In genomic region chr18:61308795-61309393, GRCh38 we compare ENCODE assay signal across 15 cellular contexts. TPM values are rescaled to one million over a fixed set of nuclear protein-coding genes. Genes with fewer than 3 reads are reported as not detected.
DNase-seq lines count a peak whose midpoint lies in the region; ATAC-seq and TF ChIP-seq lines count a peak whose summit lies in the region.
"Had no signal": no experiment of that assay in that cellular context is flagged by ENCODE, and none has a peak within 500 bp of the region (broad histone marks: within the 10 kb centered on the region; RNA-seq: fewer than 3 reads in every experiment).

No MANE protein-coding gene starts in this region.

- no peaks in the 10 kb centered on the region for H3K9me1 ChIP-seq in IMR-90 (ENCODE audit: insufficient read depth, low read length)

- 41% methylated on average over 3 of the region's 11 CpGs; no CpG with 5 or more reads in 1 of the 2 experiments for WGBS in IMR-90 (ENCODE audit: extremely low coverage in 2 of 2, insufficient read length in 1 of 2), 2 experiments

- no peak overlapping the region for H2AFZ ChIP-seq in IMR-90 (replicated peaks; ENCODE audit: low read length, poor library complexity)

- no TSS peak for BruUV-seq in IMR-90 (replicated peaks; lab: Mats Ljungman, UMichigan)

- TF ChIP-seq CTCF in IMR-90 (conservative IDR thresholded peaks at IDR 0.05; ENCODE audit: low read depth, low read length) (no peak), endothelial cell (IDR thresholded peaks at IDR 0.05; ENCODE audit: unreplicated experiment) (no peak)
- no peak for TF ChIP-seq CTCF in CD4-positive, alpha-beta T cell (IDR thresholded peaks at IDR 0.05)

- TF ChIP-seq POLR2A in IMR-90 (IDR thresholded peaks at IDR 0.05; ENCODE audit: low read depth, low read length) = no peak

- no peaks in the 10 kb centered on the region for H4K20me1 ChIP-seq in IMR-90 (ENCODE audit: insufficient read depth, low read length)

- H3K27me3 ChIP-seq in IMR-90 (ENCODE audit: control insufficient read depth, insufficient read depth, low read length) = no peaks in the 10 kb centered on the region
- H3K27me3 ChIP-seq in adipocyte (replicated peaks; ENCODE audit: control insufficient read depth, insufficient read depth, low read length) = peaks cover 7% of the 10 kb centered on the region
- H3K27me3 ChIP-seq in CD4-positive, alpha-beta T cell (ENCODE audit: control insufficient read depth, insufficient read depth, low read length) = no peaks in the 10 kb centered on the region

- no peak overlapping the region for H3K4me3 ChIP-seq in IMR-90 (ENCODE audit: insufficient read depth, low read depth, low read length)
- no peak overlapping the region for H3K4me3 ChIP-seq in adipocyte (ENCODE audit: low read length)

- CTCF ChIA-PET in IMR-90 (lab: Yijun Ruan, JAX) = no interaction called here
- CTCF ChIA-PET in CD4-positive, alpha-beta T cell (lab: Charles Lee) = no interaction called here

- H3K27ac ChIP-seq in IMR-90 (ENCODE audit: insufficient read depth, low read length) (no peak overlapping the region), substantia nigra (ENCODE audit: low read depth, low read length, poor library complexity, severe bottlenecking) (no peak overlapping the region)
- no peak overlapping the region for H3K27ac ChIP-seq in CD4-positive, alpha-beta T cell (ENCODE audit: low read depth, low read length)

- no peaks in the 10 kb centered on the region for H3K4me1 ChIP-seq in IMR-90 (ENCODE audit: control insufficient read depth, insufficient read depth, low read length)
- no peaks in the 10 kb centered on the region for H3K4me1 ChIP-seq in adipocyte (ENCODE audit: control insufficient read depth, insufficient read depth, low read length)

- H3K9me3 ChIP-seq in IMR-90 (ENCODE audit: control insufficient read depth, insufficient read depth, low read length) (no peaks in the 10 kb centered on the region), adipocyte (ENCODE audit: control insufficient read depth, low read length) (no peaks in the 10 kb centered on the region)
- no peaks in the 10 kb centered on the region for H3K9me3 ChIP-seq in CD4-positive, alpha-beta T cell (ENCODE audit: control insufficient read depth, low read length)

- POLR2A ChIA-PET in IMR-90 (lab: Charles Lee; ENCODE audit: unreplicated experiment) = no interaction called here
- POLR2A ChIA-PET in CD4-positive, alpha-beta T cell (lab: Charles Lee) = no interaction called here

- peaks cover 1% of the 10 kb centered on the region for H3K27me3 Mint-ChIP-seq in endothelial cell (ENCODE audit: unreplicated experiment)
- H3K27me3 Mint-ChIP-seq in CD4-positive, alpha-beta T cell = no peaks in the 10 kb centered on the region

- dilution Hi-C loops in IMR-90 (cut with HindIII; ENCODE audit: low sequenced_read_pairs, unreplicated experiment) = no loop called here

- no peak overlapping the region for H3K14ac ChIP-seq in IMR-90 (replicated peaks; ENCODE audit: low read depth, low read length)

- in situ Hi-C loops in IMR-90 (cut with MboI; ENCODE audit: low sequenced_read_pairs) = no loop called here

- no peak overlapping the region for H4K8ac ChIP-seq in IMR-90 (ENCODE audit: low read depth in 2 of 2, low read length in 2 of 2)

- no peak overlapping the region for H3K18ac ChIP-seq in IMR-90 (ENCODE audit: low read depth, low read length)

- no peak for ATAC-seq in IMR-90 (ENCODE audit: low read depth)
- no peak for ATAC-seq in CD4-positive, alpha-beta T cell (ENCODE audit: poor library complexity)
- ATAC-seq: Panc1 had no signal

- no peak overlapping the region for H3K23ac ChIP-seq in IMR-90 (ENCODE audit: low read depth, low read length)

- no peak for TF ChIP-seq RAD21 in IMR-90 (IDR thresholded peaks at IDR 0.05; ENCODE audit: low read length)

- H3K4me2 ChIP-seq in IMR-90 (ENCODE audit: low read depth, low read length) = no peak overlapping the region

- H3K36me3 ChIP-seq in IMR-90 (ENCODE audit: control insufficient read depth, insufficient read depth, low read length) (no peaks in the 10 kb centered on the region), adipocyte (ENCODE audit: control insufficient read depth, insufficient read depth, low read length, severe bottlenecking) (no peaks in the 10 kb centered on the region)

- H3K9me3 Mint-ChIP-seq in endothelial cell (ENCODE audit: unreplicated experiment) = no peaks in the 10 kb centered on the region
- peaks cover 2% of the 10 kb centered on the region for H3K9me3 Mint-ChIP-seq in CD4-positive, alpha-beta T cell

- H3K4me1 Mint-ChIP-seq in endothelial cell (ENCODE audit: unreplicated experiment) = no peaks in the 10 kb centered on the region
- no peaks in the 10 kb centered on the region for H3K4me1 Mint-ChIP-seq in CD4-positive, alpha-beta T cell (ENCODE audit: low read depth)

- no peaks in the 10 kb centered on the region for H3K79me1 ChIP-seq in IMR-90 (ENCODE audit: low read depth in 1 of 2, low read length in 2 of 2)

- no peak overlapping the region for H4K91ac ChIP-seq in IMR-90 (ENCODE audit: insufficient read depth, low read depth, low read length)

- no peak overlapping the region for H2AK5ac ChIP-seq in IMR-90 (ENCODE audit: low read depth, low read length)

- no peak overlapping the region for H3K4ac ChIP-seq in IMR-90 (ENCODE audit: low read depth, low read length)

- no peak overlapping the region for H2AK9ac ChIP-seq in IMR-90 (replicated peaks; ENCODE audit: low read depth, low read length, poor library complexity)

- H3K56ac ChIP-seq in IMR-90 (ENCODE audit: extremely low read depth, insufficient read depth, low read length) = no peak overlapping the region

- H3K9ac ChIP-seq in IMR-90 (ENCODE audit: low read depth, low read length) = no peak overlapping the region
- no peak overlapping the region for H3K9ac ChIP-seq in adipocyte (ENCODE audit: low read length)

- no peak overlapping the region for H3K4me3 Mint-ChIP-seq in endothelial cell (ENCODE audit: unreplicated experiment)
- no peak overlapping the region for H3K4me3 Mint-ChIP-seq in CD4-positive, alpha-beta T cell

- peak; percentile 1 for DNase-seq in IMR-90
- DNase-seq in adipocyte (ENCODE audit: low read depth) = peak; percentile 23
- peak in 32 of 51 donors; percentile 1 to 58 (median 20) for DNase-seq in hypothalamus (lab: John Stamatoyannopoulos, UW)
- DNase-seq in substantia nigra (lab: John Stamatoyannopoulos, UW) = peak in 37 of 49 donors; percentile 2 to 65 (median 25)
- DNase-seq in endothelial cell (ENCODE audit: low spot score) = no peak
- DNase-seq in CD4-positive, alpha-beta T cell = no peak
- no peak for DNase-seq in T-helper 2 cell
- DNase-seq: activated naive CD4-positive, alpha-beta T cell treated with Interleukin-2 at 50 U/mL for 16 hours; H7; NCI-H446 treated with DMSO at 0.1 percent for 48 hours; small intestine; stimulated activated naive CD4-positive, alpha-beta T cell; SW 1271 had no signal

- no peak overlapping the region for H4K5ac ChIP-seq in IMR-90 (ENCODE audit: low read depth, low read length)

- no peak overlapping the region for H2BK120ac ChIP-seq in IMR-90 (ENCODE audit: low read depth, low read length)

- no peak overlapping the region for H2BK5ac ChIP-seq in IMR-90 (ENCODE audit: low read depth, low read length, poor library complexity, severe bottlenecking)

- H3K27ac Mint-ChIP-seq in endothelial cell (ENCODE audit: unreplicated experiment) = no peak overlapping the region
- no peak overlapping the region for H3K27ac Mint-ChIP-seq in CD4-positive, alpha-beta T cell

- intact Hi-C loops in IMR-90 (cut with micrococcal nuclease) = no loop called here
- intact Hi-C loops in CD4-positive, alpha-beta T cell (cut with DNase I, micrococcal nuclease) = no loop called here

- H2BK15ac ChIP-seq in IMR-90 (ENCODE audit: low read depth, low read length) = no peak overlapping the region

- H3K36me3 Mint-ChIP-seq in endothelial cell (ENCODE audit: low read depth, unreplicated experiment) = no peaks in the 10 kb centered on the region
- no peaks in the 10 kb centered on the region for H3K36me3 Mint-ChIP-seq in CD4-positive, alpha-beta T cell (ENCODE audit: low read depth)

- H2BK20ac ChIP-seq in IMR-90 (ENCODE audit: low read depth, low read length) = no peak overlapping the region

TF ChIP-seq in IMR-90, 13 proteins besides CTCF, POLR2A, EP300 and RAD21:
- TF ChIP-seq CEBPB (IDR thresholded peaks at IDR 0.05; ENCODE audit: low read depth, low read length) = no peak
- TF ChIP-seq MAFK (IDR thresholded peaks at IDR 0.05; ENCODE audit: low read depth, low read length) = no peak
- TF ChIP-seq ELK1 (IDR thresholded peaks at IDR 0.05; ENCODE audit: borderline replicate concordance, low read depth, low read length) = no peak
- no peak for TF ChIP-seq CHD1 (IDR thresholded peaks at IDR 0.05; ENCODE audit: low read depth, low read length)
- TF ChIP-seq SMC3 (IDR thresholded peaks at IDR 0.05; ENCODE audit: low read depth, low read length) = no peak
- TF ChIP-seq MXI1 (IDR thresholded peaks at IDR 0.05; ENCODE audit: borderline replicate concordance, low read depth, low read length) = no peak
- TF ChIP-seq NFE2L2 (IDR thresholded peaks at IDR 0.05; ENCODE audit: low read depth, low read length) = no peak
- TF ChIP-seq BHLHE40 (IDR thresholded peaks at IDR 0.05; ENCODE audit: low read depth, low read length) = no peak
- TF ChIP-seq RCOR1 (IDR thresholded peaks at IDR 0.05; ENCODE audit: insufficient replicate concordance, low read length) = no peak

RNA-seq across cellular contexts. Expression of gene CDH20, which starts 24.3 kb away (rescaled TPM):
- not detected in 2 replicates for total RNA-seq in IMR-90 (2012; rRNA removed)
- not detected in 2 replicates for polyA plus RNA-seq in IMR-90 (2012; rRNA removed)
- not detected in 2 replicates for polyA plus RNA-seq in IMR-90 (2012; cell fraction: cytosol; rRNA removed)
- polyA plus RNA-seq in IMR-90 (2012; cell fraction: nucleus; rRNA removed; ENCODE audit: low replicate concordance) = not detected in 2 replicates
- total RNA-seq in endothelial cell (ENCODE audit: unreplicated experiment) = not detected
- under 1 TPM; 0.16 to 0.39 TPM for total RNA-seq in CD4-positive, alpha-beta T cell
- total RNA-seq: osteoblast had no signal

Comparison
In these comparisons a context has a peak if more than half of its experiments do, and no peak if none do; other contexts are left out.
1. DNase-seq: peak in IMR-90 (single experiment), adipocyte (single experiment), hypothalamus (32 of 51) and substantia nigra (37 of 49); none in endothelial cell (single experiment), CD4-positive, alpha-beta T cell (0 of 10) and T-helper 2 cell (0 of 5).